ENCODE assay signal across 25 cellular contexts in the genomic region with DNA sequence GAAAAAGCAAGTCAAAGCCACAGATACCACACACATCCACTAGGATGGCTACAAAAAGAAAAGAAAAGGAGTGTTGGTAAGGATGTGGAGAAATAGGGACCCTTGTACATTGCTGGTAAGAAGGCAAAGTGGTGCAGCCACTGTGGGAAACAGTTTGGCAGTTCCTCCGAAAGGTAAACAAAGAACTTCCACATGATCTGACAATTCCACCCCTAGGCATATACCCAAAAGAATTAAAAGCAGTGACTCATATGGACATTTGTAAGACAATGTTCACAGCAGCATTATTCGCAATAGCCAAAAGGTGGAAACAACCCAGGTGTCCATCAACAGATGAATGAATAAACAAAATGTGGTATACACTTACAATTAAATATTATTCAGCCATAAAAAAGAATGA. TPM values are rescaled to one million over a fixed set of nuclear protein-coding genes. Genes with fewer than 3 reads are reported as not detected.
DNase-seq lines count a peak whose midpoint lies in the region; ATAC-seq, FAIRE-seq and TF ChIP-seq lines count a peak whose summit lies in the region.
"Had no signal": no experiment of that assay in that cellular context is flagged by ENCODE, and none has a peak within 500 bp of the region (broad histone marks: within the 10 kb centered on the region; RNA-seq: fewer than 3 reads in every experiment).

No MANE protein-coding gene starts in this region.

- H3K27me3 ChIP-seq in SJSA1 (replicated peaks) (no peaks in the 10 kb centered on the region), endothelial cell of umbilical vein (ENCODE audit: control insufficient read depth in 2 of 2, insufficient read depth in 2 of 2, low read length in 2 of 2) (no peaks in the 10 kb centered on the region), mesenchymal stem cell (ENCODE audit: control insufficient read depth in 1 of 2, insufficient read depth in 1 of 2, low read length in 2 of 2) (no peaks in the 10 kb centered on the region), WERI-Rb-1 (ENCODE audit: insufficient read depth, low read depth, severe bottlenecking) (no peaks in the 10 kb centered on the region)
- no peaks in the 10 kb centered on the region for H3K27me3 ChIP-seq in CD8-positive, alpha-beta T cell (ENCODE audit: insufficient read depth, low read length)
- H3K27me3 ChIP-seq: ascending aorta, Peyer's patch, uterus had no signal

- H3K27ac ChIP-seq in SJSA1 = 0 out of 2 replicates have a peak overlapping the region, but pooled peaks have one; percentile 19
- no peak overlapping the region for H3K27ac ChIP-seq in endothelial cell of umbilical vein (ENCODE audit: insufficient read depth, low read depth, low read length)
- no peak overlapping the region for H3K27ac ChIP-seq in mesenchymal stem cell (ENCODE audit: low read length, poor library complexity, severe bottlenecking)
- no peak overlapping the region for H3K27ac ChIP-seq in CD8-positive, alpha-beta T cell (ENCODE audit: low read depth, low read length)
- no peak overlapping the region for H3K27ac ChIP-seq in WERI-Rb-1
- H3K27ac ChIP-seq: ascending aorta, Peyer's patch, uterus had no signal

- H3K4me2 ChIP-seq in endothelial cell of umbilical vein (ENCODE audit: insufficient read depth, low read length) = no peak overlapping the region
- no peak overlapping the region for H3K4me2 ChIP-seq in mesenchymal stem cell (ENCODE audit: low read length, poor library complexity, severe bottlenecking)
- H3K4me2 ChIP-seq: smooth muscle cell had no signal

- FAIRE-seq in endothelial cell of umbilical vein (lab: Jason Lieb, UNC) = peak; percentile 53
- FAIRE-seq: TTC549 had no signal

- H3K79me1 ChIP-seq in mesenchymal stem cell (replicated peaks; ENCODE audit: low read length, poor library complexity, severe bottlenecking) = peaks cover 22% of the 10 kb centered on the region

- H3K9ac ChIP-seq in endothelial cell of umbilical vein (replicated peaks; ENCODE audit: extremely low read depth, insufficient read depth, low read length) = no peak overlapping the region
- no peak overlapping the region for H3K9ac ChIP-seq in mesenchymal stem cell (ENCODE audit: low read length)

- intact Hi-C loops in endothelial cell of umbilical vein (cut with micrococcal nuclease) = no loop called here
- intact Hi-C loops in CD8-positive, alpha-beta T cell (cut with DNase I, micrococcal nuclease) = no loop called here

- no TSS peak for BruUV-seq in endothelial cell of umbilical vein (replicated peaks; lab: Mats Ljungman, UMichigan)

- no peak overlapping the region for H3K4me3 ChIP-seq in SJSA1
- no peak overlapping the region for H3K4me3 ChIP-seq in endothelial cell of umbilical vein (replicated peaks in 1 of 3; ENCODE audit: insufficient read depth in 1 of 3, low read depth in 1 of 3, low read length in 3 of 3)
- no peak overlapping the region for H3K4me3 ChIP-seq in mesenchymal stem cell (ENCODE audit: insufficient read depth in 1 of 2, low read depth in 1 of 2, low read length in 2 of 2)
- H3K4me3 ChIP-seq in CD8-positive, alpha-beta T cell (ENCODE audit: low read depth, low read length) = no peak overlapping the region
- H3K4me3 ChIP-seq in WERI-Rb-1 (ENCODE audit: low read depth, low read length) = no peak overlapping the region
- H3K4me3 ChIP-seq: ascending aorta, Peyer's patch, smooth muscle cell, uterus had no signal

- peaks cover 27% of the 10 kb centered on the region for H3K79me2 ChIP-seq in endothelial cell of umbilical vein (ENCODE audit: control insufficient read depth, insufficient read depth, low read length)

- TF ChIP-seq CTCF in endothelial cell of umbilical vein (IDR thresholded peaks at IDR 0.05; ENCODE audit: extremely low read depth in 1 of 2, insufficient read depth in 1 of 2, low read depth in 1 of 2, low read length in 2 of 2) (peak in 1 of 2 donors; percentile 2), WERI-Rb-1 (IDR thresholded peaks at IDR 0.05; ENCODE audit: low read depth, low read length) (no peak)
- TF ChIP-seq CTCF in CD8-positive, alpha-beta T cell (IDR thresholded peaks at IDR 0.05) = no peak

- H2BK12ac ChIP-seq in mesenchymal stem cell (ENCODE audit: low read length in 2 of 2) = no peak overlapping the region

- no peak overlapping the region for H2BK15ac ChIP-seq in mesenchymal stem cell (ENCODE audit: low read depth, poor library complexity, severe bottlenecking)

- no peaks in the 10 kb centered on the region for H3K9me3 Mint-ChIP-seq in CD8-positive, alpha-beta T cell
- H3K9me3 Mint-ChIP-seq: activated CD4-positive, alpha-beta T cell treated with anti-CD3 and anti-CD28 coated beads, Interleukin-2, amount 10 ng/mL, durations not matched to agents 7 days and 5 days; dendritic cell treated with granulocyte-macrophage colony-stimulating factor and Interleukin-4, amounts not matched to agents 40 ng/mL and 50 ng/mL, for 4 days; memory B cell; naive thymus-derived CD8-positive, alpha-beta T cell had no signal

- H2AK5ac ChIP-seq in mesenchymal stem cell (ENCODE audit: low read length, severe bottlenecking) = no peak overlapping the region

- no peak overlapping the region for H3K23ac ChIP-seq in mesenchymal stem cell (ENCODE audit: low read length in 2 of 2)

- no peak for TF ChIP-seq POLR2A in endothelial cell of umbilical vein (IDR thresholded peaks at IDR 0.05; ENCODE audit: low read depth, low read length)

- H3K4me1 ChIP-seq in SJSA1 (replicated peaks) (peaks cover 21% of the 10 kb centered on the region), endothelial cell of umbilical vein (ENCODE audit: control insufficient read depth, extremely low read depth, insufficient read depth, low read length) (peaks cover 13% of the 10 kb centered on the region), mesenchymal stem cell (ENCODE audit: control insufficient read depth, insufficient read depth, low read depth, low read length) (peaks cover 13% of the 10 kb centered on the region)
- H3K4me1 ChIP-seq in CD8-positive, alpha-beta T cell (ENCODE audit: insufficient read depth, low read length) = no peaks in the 10 kb centered on the region
- H3K4me1 ChIP-seq: ascending aorta, Peyer's patch had no signal

- H3K4ac ChIP-seq in mesenchymal stem cell (ENCODE audit: low read depth in 1 of 2, low read length in 2 of 2) = no peak overlapping the region

- WGBS in mesenchymal stem cell = 83% methylated on average over 2 of the region's 2 CpGs

- CTCF ChIA-PET in endothelial cell of umbilical vein (lab: Charles Lee) = no interaction called here
- CTCF ChIA-PET in CD8-positive, alpha-beta T cell (lab: Charles Lee) = interaction anchor here (1.9 kb wide), 1 partner anchor 206 kb away, joined by 4 read pairs; no protein-coding TSS in a partner anchor

- ATAC-seq in CD8-positive, alpha-beta T cell = no peak
- ATAC-seq in GM19467 (IDR thresholded peaks at IDR 0.05; ENCODE audit: unreplicated experiment) = no peak
- ATAC-seq: naive thymus-derived CD8-positive, alpha-beta T cell had no signal

- dilution Hi-C loops in endothelial cell of umbilical vein (cut with MboI; ENCODE audit: extremely low pct_ligation_motif_present, low sequenced_read_pairs) = no loop called here

- no peak overlapping the region for H2BK5ac ChIP-seq in mesenchymal stem cell (ENCODE audit: low read depth, low read length, poor library complexity, severe bottlenecking)

- H4K20me1 ChIP-seq in endothelial cell of umbilical vein (replicated peaks; ENCODE audit: control insufficient read depth, extremely low read depth, insufficient read depth, low read length) = peaks cover 3% of the 10 kb centered on the region

- H2AFZ ChIP-seq in endothelial cell of umbilical vein (ENCODE audit: low read depth, low read length) (no peak overlapping the region), mesenchymal stem cell (ENCODE audit: low read depth, low read length) (no peak overlapping the region)

- H3K36me3 Mint-ChIP-seq in CD8-positive, alpha-beta T cell = peaks cover 50% of the 10 kb centered on the region

- H2BK120ac ChIP-seq in mesenchymal stem cell (ENCODE audit: low read depth, low read length) = no peak overlapping the region

- POLR2A ChIA-PET in endothelial cell of umbilical vein (lab: Charles Lee) = no interaction called here
- POLR2A ChIA-PET in CD8-positive, alpha-beta T cell (lab: Charles Lee) = no interaction called here

- no peak overlapping the region for H3K27ac Mint-ChIP-seq in CD8-positive, alpha-beta T cell
- H3K27ac Mint-ChIP-seq: activated CD4-positive, alpha-beta T cell treated with anti-CD3 and anti-CD28 coated beads, Interleukin-2, amount 10 ng/mL, durations not matched to agents 7 days and 5 days; B cell; dendritic cell treated with granulocyte-macrophage colony-stimulating factor and Interleukin-4, amounts not matched to agents 40 ng/mL and 50 ng/mL, for 4 days; memory B cell had no signal

- no peak overlapping the region for H3K4me3 Mint-ChIP-seq in CD8-positive, alpha-beta T cell
- H3K4me3 Mint-ChIP-seq: activated CD4-positive, alpha-beta T cell treated with anti-CD3 and anti-CD28 coated beads, Interleukin-2, amount 10 ng/mL, durations not matched to agents 7 days and 5 days; B cell; dendritic cell treated with granulocyte-macrophage colony-stimulating factor and Interleukin-4, amounts not matched to agents 40 ng/mL and 50 ng/mL, for 4 days; memory B cell; naive thymus-derived CD8-positive, alpha-beta T cell had no signal

- DNase-seq in HCEC 1CT (peak; percentile 12), SJSA1 (ENCODE audit: low read depth in 1 of 2, low spot score in 2 of 2) (peak; percentile 23 to 52), endothelial cell of umbilical vein (ENCODE audit: low read depth, low spot score) (peak; percentile 55), mesenchymal stem cell (peak; percentile 54), WERI-Rb-1 (no peak)
- DNase-seq in CD8-positive, alpha-beta T cell = no peak
- no peak for DNase-seq in stimulated activated CD4-positive, alpha-beta T cell treated with anti-CD3 and anti-CD28 coated beads, Interleukin-1b, Interleukin-23, amount 100 ng/mL, for 48 hours
- DNase-seq: activated CD4-positive, alpha-beta T cell treated with anti-CD3 and anti-CD28 coated beads, Interleukin-2, amount 10 ng/mL, durations not matched to agents 7 days and 5 days; activated T-cell treated with anti-CD3 and anti-CD28 coated beads for 4 hours; GDM1; islet precursor cell; naive thymus-derived CD8-positive, alpha-beta T cell; NCI-H2171; Peyer's patch; posterior cingulate gyrus; stimulated activated CD4-positive, alpha-beta T cell treated with anti-CD3 and anti-CD28 coated beads, Interleukin-4, amount 100 ng/mL, for 4 hours; substantia nigra; uterus had no signal

- H3K4me1 Mint-ChIP-seq in CD8-positive, alpha-beta T cell (ENCODE audit: low read depth) = peaks cover 13% of the 10 kb centered on the region
- H3K4me1 Mint-ChIP-seq: activated CD4-positive, alpha-beta T cell treated with anti-CD3 and anti-CD28 coated beads, Interleukin-2, amount 10 ng/mL, durations not matched to agents 7 days and 5 days had no signal

- no peak overlapping the region for H3K14ac ChIP-seq in mesenchymal stem cell (ENCODE audit: low read length in 2 of 2)

- H4K8ac ChIP-seq in mesenchymal stem cell (ENCODE audit: low read length) = no peak overlapping the region

- H3K36me3 ChIP-seq in SJSA1 (peaks cover 27% of the 10 kb centered on the region), endothelial cell of umbilical vein (ENCODE audit: control insufficient read depth in 2 of 2, extremely low read depth in 1 of 2, insufficient read depth in 2 of 2, low read length in 2 of 2) (peaks cover 2% of the 10 kb centered on the region in 2 experiments), mesenchymal stem cell (ENCODE audit: control insufficient read depth in 1 of 2, insufficient read depth in 2 of 2, low read depth in 1 of 2, low read length in 2 of 2) (peaks cover 11 to 51% of the 10 kb centered on the region in 2 experiments), WERI-Rb-1 (peaks cover 52% of the 10 kb centered on the region)
- peaks cover 4% of the 10 kb centered on the region for H3K36me3 ChIP-seq in CD8-positive, alpha-beta T cell (ENCODE audit: insufficient read depth, low read length)
- H3K36me3 ChIP-seq: uterus had no signal

- H3K9me3 ChIP-seq in SJSA1 (replicated peaks) = no peaks in the 10 kb centered on the region
- no peaks in the 10 kb centered on the region for H3K9me3 ChIP-seq in endothelial cell of umbilical vein (replicated peaks; ENCODE audit: control insufficient read depth, insufficient read depth, low read length)
- H3K9me3 ChIP-seq in mesenchymal stem cell (ENCODE audit: control insufficient read depth, low read length) = no peaks in the 10 kb centered on the region
- no peaks in the 10 kb centered on the region for H3K9me3 ChIP-seq in CD8-positive, alpha-beta T cell (ENCODE audit: low read length)
- H3K9me3 ChIP-seq in WERI-Rb-1 (ENCODE audit: severe bottlenecking) = no peaks in the 10 kb centered on the region
- H3K9me3 ChIP-seq: ascending aorta, Peyer's patch, uterus had no signal

- H3K27me3 Mint-ChIP-seq in CD8-positive, alpha-beta T cell (ENCODE audit: low read depth) = no peaks in the 10 kb centered on the region
- H3K27me3 Mint-ChIP-seq: activated CD4-positive, alpha-beta T cell treated with anti-CD3 and anti-CD28 coated beads, Interleukin-2, amount 10 ng/mL, durations not matched to agents 7 days and 5 days; B cell; dendritic cell treated with granulocyte-macrophage colony-stimulating factor and Interleukin-4, amounts not matched to agents 40 ng/mL and 50 ng/mL, for 4 days; memory B cell; naive thymus-derived CD8-positive, alpha-beta T cell had no signal

- H4K91ac ChIP-seq in mesenchymal stem cell (ENCODE audit: low read length) = no peak overlapping the region

- H3K18ac ChIP-seq in mesenchymal stem cell (ENCODE audit: low read depth in 1 of 2, low read length in 2 of 2) = no peak overlapping the region

- H3K9me1 ChIP-seq in endothelial cell of umbilical vein (replicated peaks; ENCODE audit: control insufficient read depth, extremely low read depth, insufficient read depth, low read length) = no peaks in the 10 kb centered on the region

RNA-seq across cellular contexts. Expression of a gene that starts 22.2 kb away (rescaled TPM):
- 26.5 and 32.2 TPM in 2 replicates for total RNA-seq in SJSA1 (2014; rRNA removed; shearing (Covaris generic))
- total RNA-seq in endothelial cell of umbilical vein = 52.5 and 54.5 TPM in 2 replicates
- 61.2 and 62.0 TPM in 2 replicates for polyA plus RNA-seq in endothelial cell of umbilical vein
- polyA plus RNA-seq in endothelial cell of umbilical vein (2011; cell fraction: cytosol; rRNA removed) = 39.3 and 44.5 TPM in 2 replicates
- 55.6 and 60.5 TPM in 2 replicates for polyA plus RNA-seq in endothelial cell of umbilical vein (2011; cell fraction: nucleus; rRNA removed)
- polyA plus RNA-seq in endothelial cell of umbilical vein (2012) = 28.8 and 32.8 TPM in 2 replicates
- 44.0 and 55.3 TPM in 2 replicates for polyA minus RNA-seq in endothelial cell of umbilical vein
- polyA minus RNA-seq in endothelial cell of umbilical vein (2011; cell fraction: cytosol; rRNA and poly(A)+ RNA removed) = 12.7 TPM
- 26.7 and 32.8 TPM in 2 replicates for polyA minus RNA-seq in endothelial cell of umbilical vein (2011; cell fraction: nucleus; rRNA and poly(A)+ RNA removed)
- 16.4 TPM for polyA plus RNA-seq in mesenchymal stem cell (2013, experiment 1 of 2)
- polyA plus RNA-seq in mesenchymal stem cell (2013, experiment 2 of 2) = 16.4 TPM
- total RNA-seq in CD8-positive, alpha-beta T cell = 10 to 100 TPM; 34.9 to 36.6 TPM

RNA-seq across cellular contexts. Expression of a gene that starts 26.5 kb away (rescaled TPM):
- total RNA-seq in SJSA1 (2014; rRNA removed; shearing (Covaris generic)) = 4.0 and 4.3 TPM in 2 replicates
- 0.21 TPM in 1 of 2 replicates, not detected in the other for total RNA-seq in endothelial cell of umbilical vein
- polyA plus RNA-seq in endothelial cell of umbilical vein = 0.21 and 1.2 TPM in 2 replicates
- 0.38 TPM in 1 of 2 replicates, not detected in the other for polyA plus RNA-seq in endothelial cell of umbilical vein (2011; cell fraction: cytosol; rRNA removed)
- polyA plus RNA-seq in endothelial cell of umbilical vein (2011; cell fraction: nucleus; rRNA removed) = 2.6 and 4.0 TPM in 2 replicates
- 0.07 and 0.49 TPM in 2 replicates for polyA plus RNA-seq in endothelial cell of umbilical vein (2012)
- not detected in 2 replicates for polyA minus RNA-seq in endothelial cell of umbilical vein
- polyA minus RNA-seq in endothelial cell of umbilical vein (2011; cell fraction: cytosol; rRNA and poly(A)+ RNA removed) = 1.2 TPM
- 0.53 and 7.4 TPM in 2 replicates for polyA minus RNA-seq in endothelial cell of umbilical vein (2011; cell fraction: nucleus; rRNA and poly(A)+ RNA removed)
- 1.2 TPM for polyA plus RNA-seq in mesenchymal stem cell (2013, experiment 1 of 2)
- 1.2 TPM for polyA plus RNA-seq in mesenchymal stem cell (2013, experiment 2 of 2)
- total RNA-seq in CD8-positive, alpha-beta T cell = 1 to 10 TPM; 1.5 to 3.5 TPM
- total RNA-seq: B cell, uterus had no signal

RNA-seq across cellular contexts. Expression of a gene that starts 40.4 kb away (rescaled TPM):
- 17.5 and 22.5 TPM in 2 replicates for total RNA-seq in SJSA1 (2014; rRNA removed; shearing (Covaris generic))
- 54.6 and 60.8 TPM in 2 replicates for total RNA-seq in endothelial cell of umbilical vein
- polyA plus RNA-seq in endothelial cell of umbilical vein = 42.7 and 47.0 TPM in 2 replicates
- polyA plus RNA-seq in endothelial cell of umbilical vein (2011; cell fraction: cytosol; rRNA removed) = 41.6 and 43.3 TPM in 2 replicates
- polyA plus RNA-seq in endothelial cell of umbilical vein (2011; cell fraction: nucleus; rRNA removed) = 49.4 and 77.1 TPM in 2 replicates
- polyA plus RNA-seq in endothelial cell of umbilical vein (2012) = 30.7 and 33.3 TPM in 2 replicates
- polyA minus RNA-seq in endothelial cell of umbilical vein = 166 and 179 TPM in 2 replicates
- 40.6 TPM for polyA minus RNA-seq in endothelial cell of umbilical vein (2011; cell fraction: cytosol; rRNA and poly(A)+ RNA removed)
- 48.4 and 72.6 TPM in 2 replicates for polyA minus RNA-seq in endothelial cell of umbilical vein (2011; cell fraction: nucleus; rRNA and poly(A)+ RNA removed)
- 21.9 TPM for polyA plus RNA-seq in mesenchymal stem cell (2013, experiment 1 of 2)
- 23.3 TPM for polyA plus RNA-seq in mesenchymal stem cell (2013, experiment 2 of 2)
- 10 to 100 TPM; 34.3 to 36.6 TPM for total RNA-seq in CD8-positive, alpha-beta T cell

RNA-seq across cellular contexts. Expression of a gene that starts 53.7 kb away (rescaled TPM):
- not detected in 2 replicates for total RNA-seq in SJSA1 (2014; rRNA removed; shearing (Covaris generic))
- not detected in 2 replicates for total RNA-seq in endothelial cell of umbilical vein
- 0.19 TPM in 1 of 2 replicates, not detected in the other for polyA plus RNA-seq in endothelial cell of umbilical vein
- not detected in 2 replicates for polyA plus RNA-seq in endothelial cell of umbilical vein (2011; cell fraction: cytosol; rRNA removed)
- polyA plus RNA-seq in endothelial cell of umbilical vein (2011; cell fraction: nucleus; rRNA removed) = 0.12 and 0.43 TPM in 2 replicates
- not detected in 2 replicates for polyA plus RNA-seq in endothelial cell of umbilical vein (2012)
- polyA minus RNA-seq in endothelial cell of umbilical vein = not detected in 2 replicates
- polyA minus RNA-seq in endothelial cell of umbilical vein (2011; cell fraction: cytosol; rRNA and poly(A)+ RNA removed) = 0.82 TPM
- not detected in 2 replicates for polyA minus RNA-seq in endothelial cell of umbilical vein (2011; cell fraction: nucleus; rRNA and poly(A)+ RNA removed)
- polyA plus RNA-seq in mesenchymal stem cell (2013, experiment 1 of 2) = 0.61 TPM
- 0.52 TPM for polyA plus RNA-seq in mesenchymal stem cell (2013, experiment 2 of 2)
- total RNA-seq in CD8-positive, alpha-beta T cell = under 1 TPM in 1 of 2 experiments, not detected in 1; 0.17 TPM
- total RNA-seq: ascending aorta; naive thymus-derived CD8-positive, alpha-beta T cell had no signal
- polyA plus RNA-seq: naive thymus-derived CD8-positive, alpha-beta T cell; smooth muscle cell had no signal

RNA-seq across cellular contexts. Expression of a gene that starts 56.6 kb away (rescaled TPM):
- total RNA-seq in SJSA1 (2014; rRNA removed; shearing (Covaris generic)) = 6.0 and 17.1 TPM in 2 replicates
- 43.4 and 51.0 TPM in 2 replicates for total RNA-seq in endothelial cell of umbilical vein
- polyA plus RNA-seq in endothelial cell of umbilical vein = 59.3 and 67.2 TPM in 2 replicates
- polyA plus RNA-seq in endothelial cell of umbilical vein (2011; cell fraction: cytosol; rRNA removed) = 33.3 and 36.7 TPM in 2 replicates
- polyA plus RNA-seq in endothelial cell of umbilical vein (2011; cell fraction: nucleus; rRNA removed) = 121 and 157 TPM in 2 replicates
- polyA plus RNA-seq in endothelial cell of umbilical vein (2012) = 21.4 and 22.2 TPM in 2 replicates
- 58.4 and 66.9 TPM in 2 replicates for polyA minus RNA-seq in endothelial cell of umbilical vein
- polyA minus RNA-seq in endothelial cell of umbilical vein (2011; cell fraction: cytosol; rRNA and poly(A)+ RNA removed) = 39.3 TPM
- polyA minus RNA-seq in endothelial cell of umbilical vein (2011; cell fraction: nucleus; rRNA and poly(A)+ RNA removed) = 44.3 and 55.8 TPM in 2 replicates
- polyA plus RNA-seq in mesenchymal stem cell (2013, experiment 1 of 2) = 24.4 TPM
- polyA plus RNA-seq in mesenchymal stem cell (2013, experiment 2 of 2) = 22.4 TPM
- 10 to 100 TPM; 23.7 to 27.0 TPM for total RNA-seq in CD8-positive, alpha-beta T cell

Comparison
In these comparisons a context has a peak if more than half of its experiments do, and no peak if none do; other contexts are left out.
1. DNase-seq: peak in HCEC 1CT (single experiment), SJSA1 (2 of 2), endothelial cell of umbilical vein (single experiment) and mesenchymal stem cell (single experiment); none in CD8-positive, alpha-beta T cell (0 of 7), stimulated activated CD4-positive, alpha-beta T cell treated with anti-CD3 and anti-CD28 coated beads, Interleukin-1b, Interleukin-23, amount 100 ng/mL, for 48 hours (single experiment) and WERI-Rb-1 (single experiment).